Comparison of ENCODE assay signal across 33 cellular contexts in the genomic region with DNA sequence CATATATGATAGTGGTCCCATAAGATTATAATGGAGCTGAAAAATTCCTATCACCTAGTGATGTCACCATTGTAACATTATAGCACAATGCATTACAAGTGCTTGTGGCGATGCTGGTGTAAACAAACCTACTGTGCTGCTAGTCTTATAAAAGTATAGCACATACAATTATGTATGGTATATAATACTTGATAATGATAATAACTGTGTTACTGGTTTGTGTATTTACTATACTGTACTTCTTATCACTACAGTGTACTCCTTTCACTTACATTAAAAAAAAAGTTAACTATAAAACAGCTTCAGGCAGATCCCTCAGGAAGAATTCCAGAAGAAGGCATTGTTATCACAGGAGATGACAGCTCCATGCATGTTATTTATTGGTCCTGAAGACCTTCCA.
"Had no signal": no experiment of that assay in that cellular context is flagged by ENCODE, and none has a peak within 500 bp of the region (broad histone marks: within the 10 kb centered on the region; RNA-seq: fewer than 3 reads in every experiment).

No MANE protein-coding gene starts in this region.

- H3K4me3 ChIP-seq: adrenal gland, ascending aorta, cardiac muscle cell had no signal

- H3K4me1 ChIP-seq: adrenal gland, ascending aorta had no signal

- H3K27ac ChIP-seq: adrenal gland, ascending aorta, cardiac muscle cell, VCaP had no signal

- H3K9me3 ChIP-seq: adrenal gland had no signal

- H3K27me3 ChIP-seq: adrenal gland, ascending aorta, cardiac muscle cell had no signal

- FAIRE-seq: bronchial epithelial cell, TTC549 had no signal

- ATAC-seq: activated CD8-positive, alpha-beta T cell treated with anti-CD3 and anti-CD28 coated beads for 36 hours; activated naive CD4-positive, alpha-beta T cell treated with anti-CD3 and anti-CD28 coated beads, Interleukin-2, amount 50 U/mL, for 72 hours; activated T-cell treated with anti-CD3 and anti-CD28 coated beads, Interleukin-2, amount 50 U/mL, for 4 hours; activated T-cell treated with anti-CD3 and anti-CD28 coated beads, Interleukin-2, amount 50 U/mL, for 72 hours; activated T-helper 17 cell treated with anti-CD3 and anti-CD28 coated beads, Interleukin-2, amount 50 U/mL, for 72 hours had no signal

- H3K36me3 ChIP-seq: adrenal gland, ascending aorta, cardiac muscle cell had no signal

- DNase-seq: activated B cell treated with CpG ODN at 0.5 μM for 24 hours; activated CD4-positive, alpha-beta memory T cell treated with anti-CD3 and anti-CD28 coated beads for 36 hours; activated CD4-positive, alpha-beta T cell treated with anti-CD3 and anti-CD28 coated beads for 4 hours; activated CD4-positive, alpha-beta T cell treated with anti-CD3 and anti-CD28 coated beads, Interleukin-2, amount 10 ng/mL, durations not matched to agents 24 days and 14 days; activated CD4-positive, alpha-beta T cell treated with anti-CD3 and anti-CD28 coated beads, Interleukin-2, amount 50 U/mL, for 1 hour; activated CD4-positive, alpha-beta T cell treated with anti-CD3 and anti-CD28 coated beads, Interleukin-2, amount 50 U/mL, for 4 hours; activated CD4-positive, CD25-positive, alpha-beta regulatory T cell treated with anti-CD3 and anti-CD28 coated beads, Interleukin-2, amount 50 U/mL, for 72 hours; activated CD8-positive, alpha-beta memory T cell treated with anti-CD3 and anti-CD28 coated beads, Interleukin-2, amount 50 U/mL, for 4 hours; activated CD8-positive, alpha-beta T cell treated with anti-CD3 and anti-CD28 coated beads for 36 hours; activated effector memory CD4-positive, alpha-beta T cell treated with anti-CD3 and anti-CD28 coated beads, Interleukin-2, amount 50 U/mL, for 16 hours; activated gamma-delta T cell treated with Interleukin-2 at 50 U/mL for 16 hours; activated naive CD4-positive, alpha-beta T cell; activated naive CD4-positive, alpha-beta T cell treated with anti-CD3 and anti-CD28 coated beads for 36 hours; activated naive CD4-positive, alpha-beta T cell treated with anti-CD3 and anti-CD28 coated beads, Interleukin-2, amount 50 U/mL, for 16 hours; activated naive CD8-positive, alpha-beta T cell treated with anti-CD3 and anti-CD28 coated beads for 36 hours; activated T-cell treated with anti-CD3 and anti-CD28 coated beads for 4 hours; activated T-cell treated with anti-CD3 and anti-CD28 coated beads, Interleukin-2, amount 50 U/mL, for 1 hour; activated T-cell treated with anti-CD3 and anti-CD28 coated beads, Interleukin-2, amount 50 U/mL, for 4 hours; activated T-cell treated with anti-CD3 and anti-CD28 coated beads, Interleukin-2, amount 50 U/mL, for 72 hours; adrenal gland; amygdala; anterior cingulate cortex; caudate nucleus; cerebellar nuclear complex; T-helper 2 cell; T-helper 9 cell had no signal
